In genomic region chr20:59006167-59006863, GRCh38 we compare ENCODE assay signal across 7 cellular contexts. TPM values are rescaled to one million over a fixed set of nuclear protein-coding genes. Genes with fewer than 3 reads are reported as not detected.
DNase-seq lines count a peak whose midpoint lies in the region; ATAC-seq and TF ChIP-seq lines count a peak whose summit lies in the region.

No MANE protein-coding gene starts in this region.

- H4K5ac ChIP-seq in H9 (ENCODE audit: insufficient read length, low read depth, low read length) = no peak overlapping the region

- no peaks in the 10 kb centered on the region for H3K79me2 ChIP-seq in H9 (ENCODE audit: insufficient read depth, low read length)

- H3K4me1 ChIP-seq in H9 (ENCODE audit: insufficient read depth, low read length) = peaks cover 7% of the 10 kb centered on the region; the same call in 1 of the 2 replicates
- H3K4me1 ChIP-seq in heart left ventricle = peaks cover 11 to 76% (median 49%) of the 10 kb centered on the region in 12 donors

- H3K9ac ChIP-seq in H9 (ENCODE audit: extremely low read depth, insufficient read length, low read length) = peak overlapping the region; percentile 21

- H3K36me3 ChIP-seq in heart left ventricle = peaks cover 0 to 33% (median 13%) of the 10 kb centered on the region in 9 donors

- CTCF ChIA-PET in activated CD8-positive, alpha-beta T cell treated with anti-CD3 and anti-CD28 coated beads for 36 hours (lab: Charles Lee) = no interaction called here

- no peaks in the 10 kb centered on the region for H3K9me3 Mint-ChIP-seq in H9
- H3K9me3 Mint-ChIP-seq in activated CD8-positive, alpha-beta T cell treated with anti-CD3 and anti-CD28 coated beads for 36 hours = no peaks in the 10 kb centered on the region

- H3K4me2 ChIP-seq in H9 (ENCODE audit: insufficient read depth, insufficient read length, low read length) = peak overlapping the region; percentile 42

- H2BK5ac ChIP-seq in H9 (ENCODE audit: insufficient read length, low read length) = no peak overlapping the region

- no peak overlapping the region for H2BK15ac ChIP-seq in H9 (ENCODE audit: low read depth, low read length)

- POLR2A ChIA-PET in activated CD8-positive, alpha-beta T cell treated with anti-CD3 and anti-CD28 coated beads for 36 hours (lab: Charles Lee) = interaction anchor here (2.1 kb wide), 1 partner anchor 10 kb away, joined by 5 read pairs; no protein-coding TSS in a partner anchor

- peak overlapping the region; percentile 60 to 74 for H3K4me3 Mint-ChIP-seq in H9
- peak overlapping the region; percentile 75 for H3K4me3 Mint-ChIP-seq in activated CD8-positive, alpha-beta T cell treated with anti-CD3 and anti-CD28 coated beads for 36 hours

- intact Hi-C loops in activated CD8-positive, alpha-beta T cell treated with anti-CD3 and anti-CD28 coated beads for 36 hours (cut with micrococcal nuclease) = no loop called here
- intact Hi-C loops in heart left ventricle (cut with DNase I) = no loop called here

- H3K4ac ChIP-seq in H9 (ENCODE audit: low read depth, low read length) = no peak overlapping the region

- no peaks in the 10 kb centered on the region for H3K79me1 ChIP-seq in H9 (ENCODE audit: insufficient read depth, low read depth, low read length, poor library complexity, severe bottlenecking)

- peak overlapping the region; percentile 46 for H3K18ac ChIP-seq in H9 (ENCODE audit: insufficient read length, low read depth, low read length)

- no peak for DNase-seq in H9
- DNase-seq in activated CD8-positive, alpha-beta T cell treated with anti-CD3 and anti-CD28 coated beads for 36 hours = no peak
- DNase-seq in heart left ventricle = peak in 2 of 5 donors; percentile 36 to 40
- DNase-seq in skeletal muscle cell (ENCODE audit: low read depth) = no peak
- DNase-seq in SKM-1 (lab: John Stamatoyannopoulos, UW; ENCODE audit: unreplicated experiment) = no peak
- DNase-seq in NCI-H2107 treated with DMSO at 0.1 percent for 48 hours (lab: John Stamatoyannopoulos, UW; ENCODE audit: unreplicated experiment) = no peak
- no peak for DNase-seq in middle frontal gyrus (ENCODE audit: extremely low spot score, low spot score)

- H3K4me1 Mint-ChIP-seq in H9 = peaks cover 24 to 25% of the 10 kb centered on the region in 2 experiments
- H3K4me1 Mint-ChIP-seq in activated CD8-positive, alpha-beta T cell treated with anti-CD3 and anti-CD28 coated beads for 36 hours (ENCODE audit: low read depth) = peaks cover 31% of the 10 kb centered on the region

- H3K4me3 ChIP-seq in heart left ventricle (peak overlapping the region; percentile 72 to 97 (median 89)), skeletal muscle cell (ENCODE audit: low read depth, low read length) (peak overlapping the region; percentile 66)

- H3K56ac ChIP-seq in H9 (ENCODE audit: insufficient read length, low read depth, low read length) = no peak overlapping the region

- no peaks in the 10 kb centered on the region for H4K20me1 ChIP-seq in H9 (ENCODE audit: control insufficient read depth, insufficient read depth, insufficient read length)

- H2BK12ac ChIP-seq in H9 (ENCODE audit: insufficient read length, low read depth, low read length) = no peak overlapping the region

- H3K27ac ChIP-seq in H9 (ENCODE audit: insufficient read length, low read depth, low read length) = no peak overlapping the region
- peak overlapping the region; percentile 82 to 96 (median 86) for H3K27ac ChIP-seq in heart left ventricle

- no peak overlapping the region for H3K27ac Mint-ChIP-seq in H9
- H3K27ac Mint-ChIP-seq in activated CD8-positive, alpha-beta T cell treated with anti-CD3 and anti-CD28 coated beads for 36 hours = peak overlapping the region; percentile 20

- ATAC-seq in activated CD8-positive, alpha-beta T cell treated with anti-CD3 and anti-CD28 coated beads for 36 hours = peak; percentile 4
- ATAC-seq in heart left ventricle = peak in 2 of 4 donors; percentile 16 to 21

- peaks cover 0 to 11% (median 10%) of the 10 kb centered on the region in 3 experiments; a peak in 4 of 7 replicates for H3K36me3 Mint-ChIP-seq in H9 (ENCODE audit: insufficient read depth in 1 of 3, low read depth in 3 of 3)
- peaks cover 4% of the 10 kb centered on the region for H3K36me3 Mint-ChIP-seq in activated CD8-positive, alpha-beta T cell treated with anti-CD3 and anti-CD28 coated beads for 36 hours (ENCODE audit: low read depth)

- H2BK120ac ChIP-seq in H9 (ENCODE audit: low read depth, low read length, poor library complexity, severe bottlenecking) = no peak overlapping the region

- no peak overlapping the region for H2BK20ac ChIP-seq in H9 (ENCODE audit: low read depth, low read length, poor library complexity, severe bottlenecking)

- no peak overlapping the region for H4K8ac ChIP-seq in H9 (replicated peaks; ENCODE audit: insufficient read length, low read depth, low read length)

- TF ChIP-seq CTCF in H9 (conservative IDR thresholded peaks at IDR 0.05) (no peak), heart left ventricle (IDR thresholded peaks at IDR 0.05) (no peak)
- TF ChIP-seq CTCF in activated CD8-positive, alpha-beta T cell treated with anti-CD3 and anti-CD28 coated beads for 36 hours (IDR thresholded peaks at IDR 0.05) = no peak

- H3K27me3 ChIP-seq in H9 (ENCODE audit: insufficient read depth, low read length) = no peaks in the 10 kb centered on the region
- H3K27me3 ChIP-seq in heart left ventricle = no peaks in the 10 kb centered on the region

- no peak for TF ChIP-seq POLR2A in heart left ventricle (IDR thresholded peaks at IDR 0.05)

- H4K91ac ChIP-seq in H9 (ENCODE audit: insufficient read length, low read depth, low read length) = no peak overlapping the region

- H3T11ph ChIP-seq in H9 (ENCODE audit: low read length) = no peak overlapping the region

- no peaks in the 10 kb centered on the region for H3K9me3 ChIP-seq in H9 (ENCODE audit: control insufficient read depth, low read depth, low read length)
- no peaks in the 10 kb centered on the region for H3K9me3 ChIP-seq in heart left ventricle

- WGBS in H9 (ENCODE audit: extremely low coverage, insufficient read length, low lambda C conversion rate) = no CpG with 5 or more reads among the region's 29 CpGs
- WGBS in heart left ventricle, 4 donors = 26 to 40% (median 35%) methylated on average over 2 to 29 of the region's 29 CpGs

- H3K27me3 Mint-ChIP-seq in H9 (ENCODE audit: low read depth) = peaks cover 30% of the 10 kb centered on the region
- no peaks in the 10 kb centered on the region for H3K27me3 Mint-ChIP-seq in activated CD8-positive, alpha-beta T cell treated with anti-CD3 and anti-CD28 coated beads for 36 hours

- H2AK5ac ChIP-seq in H9 (ENCODE audit: insufficient read length, low read length) = no peak overlapping the region

- peaks cover 3% of the 10 kb centered on the region for H3K23me2 ChIP-seq in H9 (ENCODE audit: insufficient read length, low read depth, low read length, poor library complexity, severe bottlenecking)

- no peak overlapping the region for H3K23ac ChIP-seq in H9 (ENCODE audit: insufficient read length, low read depth, low read length)

- no peak overlapping the region for H2AFZ ChIP-seq in H9 (ENCODE audit: low read length)

- H3K14ac ChIP-seq in H9 (ENCODE audit: insufficient read depth, low read length) = peak overlapping the region; percentile 82; the same call in 1 of the 2 replicates

RNA-seq across cellular contexts. Expression of gene CTSZ, which starts 0.7 kb away (rescaled TPM):
- 35.7 and 37.6 TPM in 2 replicates for total RNA-seq in H9 (2021)
- 10 to 100 TPM; 17.9 to 18.4 TPM for total RNA-seq in activated CD8-positive, alpha-beta T cell treated with anti-CD3 and anti-CD28 coated beads for 36 hours
- 100 to 1,000 TPM in 8 of 9 donors, 10 to 100 TPM in 1; 97.8 to 482 (median 138) TPM for total RNA-seq in heart left ventricle
- 100 to 1,000 TPM in 1 of 2 donors, 10 to 100 TPM in 1; 92.2 to 122 TPM for polyA plus RNA-seq in heart left ventricle

RNA-seq across cellular contexts. Expression of gene TUBB1, which starts 12.9 kb away (rescaled TPM):
- total RNA-seq in H9 (2021) (not detected in 2 replicates), heart left ventricle (under 1 TPM; 0.07 to 0.64 (median 0.25) TPM)
- total RNA-seq in activated CD8-positive, alpha-beta T cell treated with anti-CD3 and anti-CD28 coated beads for 36 hours = not detected
- polyA plus RNA-seq in heart left ventricle = under 1 TPM in 1 of 2 donors, not detected in 1; 0.17 TPM

RNA-seq across cellular contexts. Expression of gene NELFCD, which starts 25.3 kb away (rescaled TPM):
- 53.5 and 57.8 TPM in 2 replicates for total RNA-seq in H9 (2021)
- 100 to 1,000 TPM; 106 to 120 TPM for total RNA-seq in activated CD8-positive, alpha-beta T cell treated with anti-CD3 and anti-CD28 coated beads for 36 hours
- 10 to 100 TPM; 21.7 to 43.8 (median 27.7) TPM for total RNA-seq in heart left ventricle
- 10 to 100 TPM; 21.9 to 24.4 TPM for polyA plus RNA-seq in heart left ventricle

RNA-seq across cellular contexts. Expression of gene ATP5F1E, which starts 25.8 kb away (rescaled TPM):
- total RNA-seq in H9 (2021) (47.4 and 52.7 TPM in 2 replicates), heart left ventricle (100 to 1,000 TPM in 7 of 9 donors, 10 to 100 TPM in 2; 38.5 to 153 (median 116) TPM)
- 10 to 100 TPM; 67.4 to 68.8 TPM for total RNA-seq in activated CD8-positive, alpha-beta T cell treated with anti-CD3 and anti-CD28 coated beads for 36 hours
- 100 to 1,000 TPM in 1 of 2 donors, 10 to 100 TPM in 1; 66.4 to 130 TPM for polyA plus RNA-seq in heart left ventricle

RNA-seq across cellular contexts. Expression of gene PRELID3B, which starts 36.3 kb away (rescaled TPM):
- 52.6 and 56.5 TPM in 2 replicates for total RNA-seq in H9 (2021)
- total RNA-seq in activated CD8-positive, alpha-beta T cell treated with anti-CD3 and anti-CD28 coated beads for 36 hours = 100 to 1,000 TPM; 140 to 145 TPM
- total RNA-seq in heart left ventricle = 10 to 100 TPM; 34.6 to 51.0 (median 43.7) TPM
- polyA plus RNA-seq in heart left ventricle = 10 to 100 TPM; 14.1 to 39.6 TPM
